Comparison of ENCODE assay signal across 8 cellular contexts in the genomic region with DNA sequence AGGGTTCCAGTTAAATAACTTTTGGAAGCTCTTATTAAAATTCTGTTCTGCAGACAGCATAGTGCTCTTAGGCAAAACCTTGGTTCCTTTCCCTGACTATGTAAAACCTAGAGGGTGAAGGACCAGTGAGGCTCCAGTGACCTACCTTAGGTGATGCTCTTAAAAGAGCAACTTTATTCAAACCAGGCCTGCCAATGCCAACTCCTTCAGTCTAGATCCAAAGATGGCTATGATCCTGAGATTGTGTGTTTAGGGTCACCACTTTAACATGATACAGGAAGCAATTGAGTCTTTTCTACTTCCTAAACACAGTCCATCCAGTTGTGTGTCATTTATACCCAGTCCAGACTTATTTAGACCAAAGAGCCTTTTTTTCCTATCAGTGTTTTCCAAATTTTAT. TPM values are rescaled to one million over a fixed set of nuclear protein-coding genes. Genes with fewer than 3 reads are reported as not detected.
DNase-seq lines count a peak whose midpoint lies in the region; ATAC-seq, FAIRE-seq and TF ChIP-seq lines count a peak whose summit lies in the region.

No MANE protein-coding gene starts in this region.

- H3K9me3 ChIP-seq in CD8-positive, alpha-beta T cell (ENCODE audit: low read length), result no peaks in the 10 kb centered on the region
- H3K9me3 ChIP-seq in PC-3 (ENCODE audit: low read length) (no peaks in the 10 kb centered on the region), neuronal stem cell (replicated peaks in 1 of 2; ENCODE audit: control insufficient read depth in 2 of 2, insufficient read depth in 1 of 2, low read depth in 1 of 2, low read length in 2 of 2) (peaks cover 0 to 2% of the 10 kb centered on the region in 2 donors)

- peak in 1 of 7 experiments; percentile 14 for DNase-seq in CD8-positive, alpha-beta T cell
- no peak for DNase-seq in PC-3
- no peak for DNase-seq in effector memory CD8-positive, alpha-beta T cell
- DNase-seq in neuronal stem cell (ENCODE audit: low spot score), result no peak
- no peak for DNase-seq in 8988T
- DNase-seq in H54 (ENCODE audit: insufficient read length, low spot score), result no peak
- no peak for DNase-seq in foreskin melanocyte

- no peak overlapping the region for H2AFZ ChIP-seq in PC-3 (ENCODE audit: low read length)
- H2AFZ ChIP-seq in neuronal stem cell (ENCODE audit: low read length), result no peak overlapping the region

- no peaks in the 10 kb centered on the region for H3K27me3 ChIP-seq in CD8-positive, alpha-beta T cell (ENCODE audit: insufficient read depth, low read length)
- H3K27me3 ChIP-seq in PC-3 (ENCODE audit: low read length) (no peaks in the 10 kb centered on the region), neuronal stem cell (ENCODE audit: control insufficient read depth in 3 of 3, insufficient read depth in 3 of 3, low read depth in 1 of 3, low read length in 3 of 3) (no peaks in the 10 kb centered on the region)

- no peak overlapping the region for H2BK12ac ChIP-seq in neuronal stem cell (ENCODE audit: low read length)

- intact Hi-C loops in CD8-positive, alpha-beta T cell (cut with DNase I, micrococcal nuclease), result loop anchor here in 1 of 2 experiments (10.0 kb wide), 2 partner anchors 334 to 406 kb away; a partner anchor contains a TSS
- intact Hi-C loops in PC-3 (cut with micrococcal nuclease), result loop anchor here (10.0 kb wide), 1 partner anchor 426 kb away; no protein-coding TSS in a partner anchor

- H4K20me1 ChIP-seq in PC-3 (ENCODE audit: low read length), result peaks cover 16% of the 10 kb centered on the region

- peaks cover 31% of the 10 kb centered on the region for H3K36me3 Mint-ChIP-seq in CD8-positive, alpha-beta T cell
- peaks cover 85% of the 10 kb centered on the region for H3K36me3 Mint-ChIP-seq in effector memory CD8-positive, alpha-beta T cell (ENCODE audit: insufficient read depth)

- peak overlapping the region; percentile 53 for H3K27ac ChIP-seq in CD8-positive, alpha-beta T cell (ENCODE audit: low read depth, low read length)
- H3K27ac ChIP-seq in PC-3 (ENCODE audit: low read length), result peak overlapping the region; percentile 78
- H3K27ac ChIP-seq in neuronal stem cell (replicated peaks; ENCODE audit: low read length), result peak overlapping the region; percentile 99

- CTCF ChIA-PET in CD8-positive, alpha-beta T cell (lab: Charles Lee), result interaction anchor here (4.9 to 34.3 kb wide), 3 partner anchors 7 to 50 kb away, joined by 40 to 799 read pairs (median 349); a partner anchor contains a TSS
- CTCF ChIA-PET in PC-3 (lab: Charles Lee), result interaction anchor here (0.6 kb wide), 2 partner anchors 36 to 354 kb away, joined by 3 to 4 read pairs; no protein-coding TSS in a partner anchor

- H2BK120ac ChIP-seq in neuronal stem cell (ENCODE audit: low read depth, low read length), result no peak overlapping the region

- no peak overlapping the region for H3K4ac ChIP-seq in neuronal stem cell (ENCODE audit: low read length)

- peaks cover 58% of the 10 kb centered on the region for H3K79me2 ChIP-seq in PC-3 (ENCODE audit: low read length)

- H3K4me2 ChIP-seq in PC-3 (ENCODE audit: low read length) (peak overlapping the region; percentile 37), neuronal stem cell (ENCODE audit: insufficient read depth, low read length, poor library complexity, severe bottlenecking) (peak overlapping the region; percentile 43)

- H3F3A ChIP-seq in PC-3 (ENCODE audit: low read length, unreplicated experiment), result peaks cover 16% of the 10 kb centered on the region

- H2AK5ac ChIP-seq in neuronal stem cell (ENCODE audit: low read depth, low read length), result no peak overlapping the region

- no peaks in the 10 kb centered on the region for H3K9me3 Mint-ChIP-seq in CD8-positive, alpha-beta T cell
- no peaks in the 10 kb centered on the region for H3K9me3 Mint-ChIP-seq in effector memory CD8-positive, alpha-beta T cell

- H2BK15ac ChIP-seq in neuronal stem cell (ENCODE audit: low read length), result no peak overlapping the region

- no peak for TF ChIP-seq CTCF in CD8-positive, alpha-beta T cell (IDR thresholded peaks at IDR 0.05)
- no peak for TF ChIP-seq CTCF in PC-3 (conservative IDR thresholded peaks at IDR 0.05; ENCODE audit: low read depth, low read length)

- H3K4me3 Mint-ChIP-seq in CD8-positive, alpha-beta T cell, result peak overlapping the region; percentile 80
- H3K4me3 Mint-ChIP-seq in effector memory CD8-positive, alpha-beta T cell, result peak overlapping the region; percentile 88 to 99

- H3K27me3 Mint-ChIP-seq in CD8-positive, alpha-beta T cell (ENCODE audit: low read depth), result no peaks in the 10 kb centered on the region
- H3K27me3 Mint-ChIP-seq in effector memory CD8-positive, alpha-beta T cell, result no peaks in the 10 kb centered on the region

- H2BK5ac ChIP-seq in neuronal stem cell (ENCODE audit: low read length), result peak overlapping the region; percentile 8

- no TSS peak for BruUV-seq in PC-3 (replicated peaks; lab: Mats Ljungman, UMichigan)

- no peak for ATAC-seq in CD8-positive, alpha-beta T cell
- peak; percentile 22 for ATAC-seq in PC-3
- no peak for ATAC-seq in effector memory CD8-positive, alpha-beta T cell (replicated peaks)
- no peak for ATAC-seq in GM21825 (IDR thresholded peaks at IDR 0.05; ENCODE audit: unreplicated experiment)

- no peak for TF ChIP-seq POLR2A in H54 (IDR thresholded peaks at IDR 0.05; ENCODE audit: low read depth, low read length)

- H4K91ac ChIP-seq in neuronal stem cell (ENCODE audit: low read depth, low read length, poor library complexity), result no peak overlapping the region

- H3K27ac Mint-ChIP-seq in CD8-positive, alpha-beta T cell, result peak overlapping the region; percentile 98
- H3K27ac Mint-ChIP-seq in effector memory CD8-positive, alpha-beta T cell, result peak overlapping the region; percentile 98 to 99

- H3K9ac ChIP-seq in PC-3 (ENCODE audit: low read length) (peak overlapping the region; percentile 32), neuronal stem cell (ENCODE audit: low read depth, low read length, poor library complexity) (no peak overlapping the region)

- POLR2A ChIA-PET in CD8-positive, alpha-beta T cell (lab: Charles Lee), result interaction anchor here (1.3 to 16.6 kb wide), 4 partner anchors 4 to 205 kb away, joined by 8 to 584 read pairs (median 296); a partner anchor contains a TSS
- POLR2A ChIA-PET in PC-3 (lab: Charles Lee; ENCODE audit: unreplicated experiment), result interaction anchor here (0.5 to 0.7 kb wide), 4 partner anchors 11 to 331 kb away, joined by 3 to 9 read pairs (median 4); a partner anchor contains a TSS

- H3K4me1 Mint-ChIP-seq in CD8-positive, alpha-beta T cell (ENCODE audit: low read depth), result peaks cover 88% of the 10 kb centered on the region
- peaks cover 67 to 81% of the 10 kb centered on the region in 2 donors for H3K4me1 Mint-ChIP-seq in effector memory CD8-positive, alpha-beta T cell (ENCODE audit: low read depth in 2 of 2)

- H3K36me3 ChIP-seq in CD8-positive, alpha-beta T cell (ENCODE audit: insufficient read depth, low read length), result peaks cover 7% of the 10 kb centered on the region
- peaks cover 16% of the 10 kb centered on the region for H3K36me3 ChIP-seq in PC-3 (ENCODE audit: low read depth, low read length)
- peaks cover 9 to 33% of the 10 kb centered on the region in 2 donors for H3K36me3 ChIP-seq in neuronal stem cell (replicated peaks in 1 of 2; ENCODE audit: control insufficient read depth in 2 of 2, insufficient read depth in 2 of 2, low read length in 2 of 2)

- no peak overlapping the region for H3K23ac ChIP-seq in neuronal stem cell (ENCODE audit: low read depth, low read length, poor library complexity)

- H3K18ac ChIP-seq in neuronal stem cell (ENCODE audit: low read length), result no peak overlapping the region

- H3K4me1 ChIP-seq in CD8-positive, alpha-beta T cell (ENCODE audit: insufficient read depth, low read length), result peaks cover 99% of the 10 kb centered on the region
- H3K4me1 ChIP-seq in PC-3 (ENCODE audit: insufficient read depth, low read length) (peaks cover 47% of the 10 kb centered on the region), neuronal stem cell (ENCODE audit: control insufficient read depth in 2 of 2, insufficient read depth in 1 of 2, low read depth in 1 of 2, low read length in 2 of 2) (peaks cover 26 to 39% of the 10 kb centered on the region in 2 donors)

- H3K4me3 ChIP-seq in CD8-positive, alpha-beta T cell (ENCODE audit: low read depth, low read length), result peak overlapping the region; percentile 59
- H3K4me3 ChIP-seq in PC-3 (ENCODE audit: low read length), result no peak overlapping the region
- no peak overlapping the region for H3K4me3 ChIP-seq in neuronal stem cell (ENCODE audit: low read length in 2 of 2)

- no peak for FAIRE-seq in H54 (lab: Jason Lieb, UNC)

- no peak overlapping the region for H4K8ac ChIP-seq in neuronal stem cell (ENCODE audit: low read depth, low read length)

- H3K9me2 ChIP-seq in PC-3 (replicated peaks; ENCODE audit: low read length), result no peaks in the 10 kb centered on the region

- H3K14ac ChIP-seq in neuronal stem cell (ENCODE audit: low read length), result no peak overlapping the region

- H3K79me1 ChIP-seq in neuronal stem cell (ENCODE audit: low read depth, low read length), result peaks cover 8% of the 10 kb centered on the region

RNA-seq across cellular contexts. Expression of a gene that starts 10.8 kb away (rescaled TPM):
- total RNA-seq in CD8-positive, alpha-beta T cell, result 100 to 1,000 TPM; 682 to 685 TPM
- 285 and 376 TPM in 2 replicates for total RNA-seq in PC-3 (2014; rRNA removed)
- 117 TPM for polyA plus RNA-seq in neuronal stem cell (2013, experiment 1 of 2)
- polyA plus RNA-seq in neuronal stem cell (2013, experiment 2 of 2), result 117 TPM

RNA-seq across cellular contexts. Expression of a gene that starts 19.4 kb away (rescaled TPM):
- total RNA-seq in CD8-positive, alpha-beta T cell, result not detected
- total RNA-seq in PC-3 (2014; rRNA removed), result 0.81 and 0.87 TPM in 2 replicates
- polyA plus RNA-seq in neuronal stem cell (2013, experiment 1 of 2), result 0.14 TPM
- polyA plus RNA-seq in neuronal stem cell (2013, experiment 2 of 2), result 0.17 TPM

RNA-seq across cellular contexts. Expression of a gene that starts 53.0 kb away (rescaled TPM):
- not detected for total RNA-seq in CD8-positive, alpha-beta T cell
- total RNA-seq in PC-3 (2014; rRNA removed), result 0.73 TPM in 1 of 2 replicates, not detected in the other
- polyA plus RNA-seq in neuronal stem cell (2013, experiment 1 of 2), result 0.67 TPM
- 1.1 TPM for polyA plus RNA-seq in neuronal stem cell (2013, experiment 2 of 2)
